ENCODE assay signal across 8 cellular contexts in genomic region chr11:45664376-45665205, GRCh38. TPM values are rescaled to one million over a fixed set of nuclear protein-coding genes. Genes with fewer than 3 reads are reported as not detected.
DNase-seq lines count a peak whose midpoint lies in the region; ATAC-seq and TF ChIP-seq lines count a peak whose summit lies in the region.

No MANE protein-coding gene starts in this region.

- TF ChIP-seq CTCF in upper lobe of right lung (IDR thresholded peaks at IDR 0.05) = no peak

- 0% methylated on average over 43 to 62 of the region's 76 CpGs for WGBS in mesodermal cell (ENCODE audit: insufficient coverage in 2 of 2), 2 experiments

- H3K9ac ChIP-seq in endocrine pancreas (ENCODE audit: control insufficient read depth, insufficient read depth, low read length) = peak overlapping the region; percentile 44

- H3K27me3 ChIP-seq in endocrine pancreas (ENCODE audit: control insufficient read depth, insufficient read depth, low read length) = peaks cover 18% of the 10 kb centered on the region
- peaks cover 59% of the 10 kb centered on the region for H3K27me3 ChIP-seq in upper lobe of right lung

- H3K4me1 ChIP-seq in endocrine pancreas (ENCODE audit: control insufficient read depth, insufficient read depth, low read length) = no peaks in the 10 kb centered on the region
- peaks cover 49% of the 10 kb centered on the region for H3K4me1 ChIP-seq in mesodermal cell (ENCODE audit: control insufficient read depth, insufficient read depth, low read length, poor library complexity, severe bottlenecking)
- H3K4me1 ChIP-seq in upper lobe of right lung = peaks cover 13% of the 10 kb centered on the region

- no peak overlapping the region for H3K4me3 ChIP-seq in endocrine pancreas (ENCODE audit: control insufficient read depth, insufficient read depth, low read length)
- H3K4me3 ChIP-seq in mesodermal cell (ENCODE audit: extremely low read depth, insufficient read depth, low read length, poor library complexity, severe bottlenecking) = peak overlapping the region; percentile 58
- peak overlapping the region; percentile 57 for H3K4me3 ChIP-seq in upper lobe of right lung

- H3K4me3 Mint-ChIP-seq in activated naive CD8-positive, alpha-beta T cell treated with anti-CD3 and anti-CD28 coated beads, Interleukin-2, amount 50 U/mL, for 24 hours = peak overlapping the region; percentile 50
- no peak overlapping the region for H3K4me3 Mint-ChIP-seq in activated naive CD8-positive, alpha-beta T cell treated with anti-CD3 and anti-CD28 coated beads for 36 hours

- H3K27me3 Mint-ChIP-seq in activated naive CD8-positive, alpha-beta T cell treated with anti-CD3 and anti-CD28 coated beads, Interleukin-2, amount 50 U/mL, for 24 hours = peaks cover 70% of the 10 kb centered on the region
- peaks cover 74% of the 10 kb centered on the region for H3K27me3 Mint-ChIP-seq in activated naive CD8-positive, alpha-beta T cell treated with anti-CD3 and anti-CD28 coated beads for 36 hours

- no peak for ATAC-seq in activated naive CD8-positive, alpha-beta T cell treated with anti-CD3 and anti-CD28 coated beads, Interleukin-2, amount 50 U/mL, for 24 hours
- ATAC-seq in upper lobe of right lung (peak; percentile 3), GM21360 (IDR thresholded peaks at IDR 0.05; ENCODE audit: unreplicated experiment) (no peak), GM21528 (IDR thresholded peaks at IDR 0.05; ENCODE audit: low FRiP score, unreplicated experiment) (no peak)

- H3K36me3 Mint-ChIP-seq in activated naive CD8-positive, alpha-beta T cell treated with anti-CD3 and anti-CD28 coated beads, Interleukin-2, amount 50 U/mL, for 24 hours (ENCODE audit: low read depth) = no peaks in the 10 kb centered on the region
- H3K36me3 Mint-ChIP-seq in activated naive CD8-positive, alpha-beta T cell treated with anti-CD3 and anti-CD28 coated beads for 36 hours = no peaks in the 10 kb centered on the region

- H3K9me3 ChIP-seq in endocrine pancreas (ENCODE audit: control insufficient read depth, low read length) = no peaks in the 10 kb centered on the region
- no peaks in the 10 kb centered on the region for H3K9me3 ChIP-seq in mesodermal cell (ENCODE audit: control insufficient read depth, low read length)
- H3K9me3 ChIP-seq in upper lobe of right lung = no peaks in the 10 kb centered on the region

- H3K9me3 Mint-ChIP-seq in activated naive CD8-positive, alpha-beta T cell treated with anti-CD3 and anti-CD28 coated beads, Interleukin-2, amount 50 U/mL, for 24 hours = no peaks in the 10 kb centered on the region
- H3K9me3 Mint-ChIP-seq in activated naive CD8-positive, alpha-beta T cell treated with anti-CD3 and anti-CD28 coated beads for 36 hours = no peaks in the 10 kb centered on the region

- H3K27ac Mint-ChIP-seq in activated naive CD8-positive, alpha-beta T cell treated with anti-CD3 and anti-CD28 coated beads, Interleukin-2, amount 50 U/mL, for 24 hours = no peak overlapping the region
- H3K27ac Mint-ChIP-seq in activated naive CD8-positive, alpha-beta T cell treated with anti-CD3 and anti-CD28 coated beads for 36 hours = no peak overlapping the region

- H3K27ac ChIP-seq in mesodermal cell (ENCODE audit: low read depth, low read length, severe bottlenecking) = no peak overlapping the region
- H3K27ac ChIP-seq in upper lobe of right lung = no peak overlapping the region

- no peak for DNase-seq in activated naive CD8-positive, alpha-beta T cell treated with anti-CD3 and anti-CD28 coated beads, Interleukin-2, amount 50 U/mL, for 24 hours
- no peak for DNase-seq in activated naive CD8-positive, alpha-beta T cell treated with anti-CD3 and anti-CD28 coated beads for 36 hours
- no peak for DNase-seq in upper lobe of right lung
- no peak for DNase-seq in middle frontal gyrus (ENCODE audit: extremely low spot score, low spot score)

- H3K4me1 Mint-ChIP-seq in activated naive CD8-positive, alpha-beta T cell treated with anti-CD3 and anti-CD28 coated beads, Interleukin-2, amount 50 U/mL, for 24 hours = peaks cover 17% of the 10 kb centered on the region
- peaks cover 4% of the 10 kb centered on the region for H3K4me1 Mint-ChIP-seq in activated naive CD8-positive, alpha-beta T cell treated with anti-CD3 and anti-CD28 coated beads for 36 hours

- no peaks in the 10 kb centered on the region for H3K36me3 ChIP-seq in endocrine pancreas (ENCODE audit: control insufficient read depth, insufficient read depth, low read length)
- no peaks in the 10 kb centered on the region for H3K36me3 ChIP-seq in mesodermal cell (ENCODE audit: control insufficient read depth, insufficient read depth, low read length)
- H3K36me3 ChIP-seq in upper lobe of right lung = no peaks in the 10 kb centered on the region

- intact Hi-C loops in upper lobe of right lung (cut with DNase I) = loop anchor here (10.0 kb wide), 1 partner anchor 290 kb away; no protein-coding TSS in a partner anchor

RNA-seq across cellular contexts. Expression of gene CHST1, which starts 0.8 kb away (rescaled TPM):
- total RNA-seq in activated naive CD8-positive, alpha-beta T cell treated with anti-CD3 and anti-CD28 coated beads for 36 hours = not detected
- polyA plus RNA-seq in mesodermal cell (2013, experiment 1 of 2) = 15.9 TPM
- 11.8 TPM for polyA plus RNA-seq in mesodermal cell (2013, experiment 2 of 2)
- 4.9 TPM for total RNA-seq in upper lobe of right lung
